Comparison of ENCODE assay signal across 8 cellular contexts in genomic region chr3:114418724-114419543, GRCh38.
A peak's percentile ranks its signal among the peaks of the same experiment; 100 is the strongest.
DNase-seq lines count a peak whose midpoint lies in the region; ATAC-seq, FAIRE-seq and TF ChIP-seq lines count a peak whose summit lies in the region.

No MANE protein-coding gene starts in this region.

- TF ChIP-seq CTCF in astrocyte of the spinal cord (IDR thresholded peaks at IDR 0.05; ENCODE audit: low read depth, low read length): peak; percentile 64

- H3K27ac ChIP-seq in skin epidermis: peak overlapping the region in 11 of 21 experiments; percentile 0 to 56 (median 23)

- no peak overlapping the region for H3K4me3 ChIP-seq in astrocyte of the spinal cord (ENCODE audit: low read depth, low read length)
- no peak overlapping the region for H3K4me3 ChIP-seq in skin epidermis

- in situ Hi-C loops in astrocyte of the spinal cord (cut with HindIII; ENCODE audit: low sequenced_read_pairs): no loop called here

- peak; percentile 62 for FAIRE-seq in G401.6 (lab: Jason Lieb, UNC)

- DNase-seq in NCI-H460 (ENCODE audit: extremely low read depth, low read depth) (peak; percentile 50), astrocyte of the spinal cord (ENCODE audit: low read depth, low spot score) (peak; percentile 84), iPS DF 19.7 (ENCODE audit: low read depth, low spot score) (peak; percentile 17), islet precursor cell (no peak)

- ATAC-seq in GM19468 (IDR thresholded peaks at IDR 0.05; ENCODE audit: extremely low read depth, unreplicated experiment): peak; percentile 18
- ATAC-seq in HG03520 (IDR thresholded peaks at IDR 0.05; ENCODE audit: unreplicated experiment): peak; percentile 51
